Comparison of ENCODE assay signal across 14 cellular contexts in the genomic region with DNA sequence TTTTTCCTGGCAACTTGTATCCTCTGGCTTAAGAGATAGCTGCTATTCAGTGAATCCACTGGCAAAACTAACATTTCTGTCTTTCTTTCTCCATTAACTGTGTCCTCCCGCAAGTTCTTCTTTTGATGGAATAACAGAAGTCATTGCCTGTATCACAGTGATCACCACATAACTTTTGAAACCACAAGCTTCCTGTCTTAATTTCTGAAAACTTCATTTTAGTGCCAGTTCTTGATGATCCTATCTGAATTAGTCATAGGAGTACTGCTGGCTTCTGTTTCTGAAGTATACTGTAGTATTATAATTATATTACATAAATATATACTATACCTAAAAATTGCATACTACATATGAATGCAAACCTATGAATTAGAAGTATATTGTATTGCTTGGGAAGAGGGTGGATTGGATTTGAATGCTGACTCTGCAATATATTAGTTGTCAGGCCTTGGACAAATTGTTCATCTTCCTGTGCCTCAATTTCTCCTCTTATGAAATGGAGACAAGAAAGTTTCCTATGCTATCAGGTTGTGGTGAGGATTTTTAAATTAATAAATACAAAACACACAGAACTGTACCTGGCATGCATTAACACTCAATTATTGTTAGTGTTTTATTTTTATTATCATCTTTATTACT.
DNase-seq lines count a peak whose midpoint lies in the region; ATAC-seq, FAIRE-seq and TF ChIP-seq lines count a peak whose summit lies in the region.
"Had no signal": no experiment of that assay in that cellular context is flagged by ENCODE, and none has a peak within 500 bp of the region (broad histone marks: within the 10 kb centered on the region; RNA-seq: fewer than 3 reads in every experiment).

No MANE protein-coding gene starts in this region.

- H3K4me3 ChIP-seq in HepG2 (replicated peaks in 1 of 3; ENCODE audit: insufficient read depth in 1 of 3, low read depth in 2 of 3, low read length in 3 of 3) (no peak overlapping the region), right lobe of liver (no peak overlapping the region), fibroblast of lung (replicated peaks in 1 of 4; ENCODE audit: control extremely low read depth in 1 of 4, insufficient read depth in 1 of 4, low read depth in 3 of 4, low read length in 4 of 4) (no peak overlapping the region)
- H3K4me3 ChIP-seq: breast epithelium, Peyer's patch had no signal

- 0% methylated on average over 1 of the region's 1 CpG for WGBS in HepG2 (ENCODE audit: low lambda C conversion rate)
- 37% methylated on average over 1 of the region's 1 CpG for WGBS in right lobe of liver (ENCODE audit: insufficient coverage, low coverage, low lambda C conversion rate, missing lambda C conversion rate)

- H3K27ac ChIP-seq in HepG2 (ENCODE audit: extremely low read length, insufficient read depth, low read length) = no peak overlapping the region
- no peak overlapping the region for H3K27ac ChIP-seq in right lobe of liver
- no peak overlapping the region for H3K27ac ChIP-seq in fibroblast of lung (ENCODE audit: insufficient read depth, low read length)
- H3K27ac ChIP-seq: breast epithelium, parathyroid adenoma, Peyer's patch had no signal

- H3K9me3 ChIP-seq in HepG2 (ENCODE audit: low read length) (no peaks in the 10 kb centered on the region), right lobe of liver (no peaks in the 10 kb centered on the region), fibroblast of lung (ENCODE audit: control insufficient read depth, insufficient read depth, low read depth, low read length) (no peaks in the 10 kb centered on the region)
- H3K9me3 ChIP-seq: breast epithelium, Peyer's patch had no signal

- H4K20me1 ChIP-seq in HepG2 (ENCODE audit: insufficient read depth, low read length) (no peaks in the 10 kb centered on the region), fibroblast of lung (ENCODE audit: control insufficient read depth, extremely low read depth, insufficient read depth, low read length) (no peaks in the 10 kb centered on the region)

- FAIRE-seq in HepG2 (lab: Jason Lieb, UNC) (no peak), RCC 7860 (lab: Jason Lieb, UNC) (no peak)
- FAIRE-seq: kidney had no signal

- TF ChIP-seq POLR2A in HepG2 (IDR thresholded peaks at IDR 0.05; ENCODE audit: insufficient read depth in 1 of 2, low read depth in 2 of 2, low read length in 2 of 2) (no peak), right lobe of liver (IDR thresholded peaks at IDR 0.05) (no peak)

- TF ChIP-seq CTCF in HepG2 (CRISPR knock-in tag; IDR thresholded peaks at IDR 0.05) (no peak), right lobe of liver (IDR thresholded peaks at IDR 0.05) (no peak), fibroblast of lung (conservative IDR thresholded peaks at IDR 0.05 in 1 of 2, IDR thresholded peaks at IDR 0.05 in 1 of 2; ENCODE audit: low read depth in 1 of 2, low read length in 2 of 2) (no peak)

- H3K9ac ChIP-seq in HepG2 (ENCODE audit: insufficient read depth, low read depth, low read length) (no peak overlapping the region), fibroblast of lung (ENCODE audit: insufficient read depth, low read length) (no peak overlapping the region)
- H3K9ac ChIP-seq: parathyroid adenoma had no signal

- CTCF ChIA-PET in HepG2 (lab: Yijun Ruan, JAX; ENCODE audit: low intra/inter-chr PET ratio, low total read pairs) = no interaction called here

- TF ChIP-seq RAD21 in HepG2 (CRISPR knock-in tag; IDR thresholded peaks at IDR 0.05) = no peak

- H3K79me2 ChIP-seq in HepG2 (ENCODE audit: insufficient read depth, low read length) (no peaks in the 10 kb centered on the region), fibroblast of lung (ENCODE audit: control insufficient read depth, insufficient read depth, low read length) (no peaks in the 10 kb centered on the region)
- H3K79me2 ChIP-seq: parathyroid adenoma had no signal

- no TSS peak for BruUV-seq in HepG2 (replicated peaks; lab: Mats Ljungman, UMichigan)

- H3K27me3 ChIP-seq in HepG2 (ENCODE audit: control insufficient read depth in 1 of 2, insufficient read depth in 2 of 2, low read length in 2 of 2) (no peaks in the 10 kb centered on the region), right lobe of liver (no peaks in the 10 kb centered on the region), fibroblast of lung (ENCODE audit: control insufficient read depth, insufficient read depth, low read length) (no peaks in the 10 kb centered on the region)
- H3K27me3 ChIP-seq: breast epithelium, Peyer's patch had no signal

- TF ChIP-seq EP300 in HepG2 (IDR thresholded peaks at IDR 0.05; ENCODE audit: low read depth in 2 of 2, low read length in 2 of 2) = no peak
- TF ChIP-seq EP300 in HepG2 (CRISPR knock-in tag; IDR thresholded peaks at IDR 0.05; ENCODE audit: borderline replicate concordance) = no peak

- no peaks in the 10 kb centered on the region for H3K4me1 ChIP-seq in HepG2 (ENCODE audit: insufficient read depth, low read length)
- H3K4me1 ChIP-seq in right lobe of liver = no peaks in the 10 kb centered on the region
- H3K4me1 ChIP-seq in fibroblast of lung (ENCODE audit: control insufficient read depth, extremely low read depth, insufficient read depth, low read length) = no peaks in the 10 kb centered on the region
- H3K4me1 ChIP-seq: breast epithelium, parathyroid adenoma, Peyer's patch had no signal

- no peak for ATAC-seq in HepG2
- ATAC-seq in right lobe of liver = no peak
- ATAC-seq in HG03025 (IDR thresholded peaks at IDR 0.05; ENCODE audit: low FRiP score, unreplicated experiment) = no peak

- H3K4me2 ChIP-seq in HepG2 (ENCODE audit: low read depth, low read length) = no peak overlapping the region
- no peak overlapping the region for H3K4me2 ChIP-seq in fibroblast of lung (ENCODE audit: extremely low read depth, insufficient read depth, low read length)

- DNase-seq in HepG2 (ENCODE audit: low spot score) = no peak
- no peak for DNase-seq in right lobe of liver
- peak; percentile 10 for DNase-seq in SKM-1 (lab: John Stamatoyannopoulos, UW; ENCODE audit: unreplicated experiment)
- peak; percentile 13 to 83 for DNase-seq in fibroblast of lung (ENCODE audit: low read depth in 2 of 2)
- DNase-seq in RCC 7860 (ENCODE audit: low spot score) = no peak
- DNase-seq in NCI-H82 (lab: John Stamatoyannopoulos, UW) = no peak
- DNase-seq in SHP77 treated with DMSO at 0.1 percent for 48 hours (lab: John Stamatoyannopoulos, UW) = no peak
- DNase-seq: activated CD8-positive, alpha-beta memory T cell treated with anti-CD3 and anti-CD28 coated beads for 24 hours; activated effector memory CD4-positive, alpha-beta T cell treated with anti-CD3 and anti-CD28 coated beads, Interleukin-2, amount 50 U/mL, for 16 hours; kidney; Peyer's patch had no signal

- intact Hi-C loops in HepG2 (cut with micrococcal nuclease; ENCODE audit: unreplicated experiment) (no loop called here), right lobe of liver (cut with DNase I) (no loop called here)

- in situ Hi-C loops in HepG2 (cut with HindIII; ENCODE audit: extremely low pct_ligation_motif_present, low pct_unique_long_range_greater_than_20kb) = no loop called here

- H3K36me3 ChIP-seq in HepG2 (replicated peaks in 1 of 2; ENCODE audit: control insufficient read depth in 1 of 2, insufficient read depth in 2 of 2, low read length in 2 of 2) (no peaks in the 10 kb centered on the region), right lobe of liver (no peaks in the 10 kb centered on the region), fibroblast of lung (ENCODE audit: control insufficient read depth, insufficient read depth, low read length) (no peaks in the 10 kb centered on the region)
- H3K36me3 ChIP-seq: breast epithelium, Peyer's patch had no signal

- POLR2A ChIA-PET in HepG2 (lab: Yijun Ruan, JAX) = no interaction called here

- H2AFZ ChIP-seq in HepG2 (ENCODE audit: low read length) = no peak overlapping the region
- H2AFZ ChIP-seq in fibroblast of lung (ENCODE audit: low read length) = no peak overlapping the region
- H2AFZ ChIP-seq: parathyroid adenoma had no signal

TF ChIP-seq in HepG2, 621 proteins besides CTCF, POLR2A, EP300 and RAD21:
- TF ChIP-seq ETV6 (CRISPR knock-in tag; conservative IDR thresholded peaks at IDR 0.05) (no peak), MAFK (conservative IDR thresholded peaks at IDR 0.05 in 1 of 2, IDR thresholded peaks at IDR 0.05 in 1 of 2; ENCODE audit: low read length in 2 of 2) (peak; percentile 87 to 93), MAFF (IDR thresholded peaks at IDR 0.05; ENCODE audit: low read depth, low read length) (peak; percentile 85)

Comparison
In these comparisons a context has a peak if more than half of its experiments do, and no peak if none do; other contexts are left out.
1. DNase-seq: peak in SKM-1 (single experiment) and fibroblast of lung (2 of 2); none in HepG2 (single experiment), right lobe of liver (0 of 3), RCC 7860 (single experiment), NCI-H82 (single experiment) and SHP77 treated with DMSO at 0.1 percent for 48 hours (single experiment).